Comparison of ENCODE assay signal across 8 cellular contexts in genomic region chr9:128724744-128725211, GRCh38. TPM values are rescaled to one million over a fixed set of nuclear protein-coding genes. Genes with fewer than 3 reads are reported as not detected.
DNase-seq lines count a peak whose midpoint lies in the region; ATAC-seq and TF ChIP-seq lines count a peak whose summit lies in the region.

No MANE protein-coding gene starts in this region.

- peak; percentile 5 for ATAC-seq in HG03097 (IDR thresholded peaks at IDR 0.05; ENCODE audit: low FRiP score, unreplicated experiment)
- ATAC-seq in naive thymus-derived CD4-positive, alpha-beta T cell, result no peak
- no peak for ATAC-seq in HG03196 (IDR thresholded peaks at IDR 0.05; ENCODE audit: unreplicated experiment)

- peak overlapping the region; percentile 85 to 97 (median 94) for H3K4me3 Mint-ChIP-seq in naive thymus-derived CD4-positive, alpha-beta T cell

- peaks cover 29 to 49% (median 39%) of the 10 kb centered on the region in 7 donors for H3K4me1 Mint-ChIP-seq in naive thymus-derived CD4-positive, alpha-beta T cell

- H3K4me1 ChIP-seq in ES-I3 (ENCODE audit: insufficient read depth, low read length) (no peaks in the 10 kb centered on the region; the same call in 1 of the 2 replicates), NT2/D1 (ENCODE audit: insufficient read depth, insufficient read length) (peaks cover 12% of the 10 kb centered on the region), transverse colon (peaks cover 0 to 17% (median 14%) of the 10 kb centered on the region in 4 donors)
- peaks cover 13 to 29% of the 10 kb centered on the region in 2 donors for H3K4me1 ChIP-seq in naive thymus-derived CD4-positive, alpha-beta T cell (ENCODE audit: control insufficient read depth in 2 of 2, insufficient read depth in 2 of 2, low read length in 2 of 2)

- WGBS in transverse colon (ENCODE audit: low coverage in 1 of 2), 2 donors, result 20 to 25% methylated on average over 3 to 10 of the region's 10 CpGs

- peak in 2 of 5 experiments; percentile 36 to 49 for TF ChIP-seq CTCF in transverse colon (IDR thresholded peaks at IDR 0.05)

- H3K27me3 ChIP-seq in NT2/D1 (ENCODE audit: insufficient read depth, insufficient read length), result no peaks in the 10 kb centered on the region
- H3K27me3 ChIP-seq in naive thymus-derived CD4-positive, alpha-beta T cell (ENCODE audit: control insufficient read depth in 2 of 2, insufficient read depth in 2 of 2, low read length in 2 of 2), result no peaks in the 10 kb centered on the region
- no peaks in the 10 kb centered on the region for H3K27me3 ChIP-seq in transverse colon

- TF ChIP-seq POLR2A in transverse colon (IDR thresholded peaks at IDR 0.05), result peak; percentile 49

- in situ Hi-C loops in transverse colon (cut with MboI; ENCODE audit: low pct_ligation_motif_present in 1 of 4, low pct_unique_long_range_greater_than_20kb in 1 of 4, low sequenced_read_pairs in 3 of 4), result no loop called here

- H3K9ac ChIP-seq in ES-I3 (ENCODE audit: low read depth, low read length), result peak overlapping the region; percentile 40; the same call in 1 of the 2 replicates
- peak overlapping the region; percentile 67 for H3K9ac ChIP-seq in NT2/D1 (ENCODE audit: insufficient read length, low read depth)

- peaks cover 0 to 1% (median 0%) of the 10 kb centered on the region in 11 donors for H3K9me3 Mint-ChIP-seq in naive thymus-derived CD4-positive, alpha-beta T cell

- H3K27ac ChIP-seq in naive thymus-derived CD4-positive, alpha-beta T cell (ENCODE audit: low read depth, low read length), result peak overlapping the region; percentile 63
- H3K27ac ChIP-seq in transverse colon, result peak overlapping the region; percentile 73 to 88 (median 88)

- intact Hi-C loops in naive thymus-derived CD4-positive, alpha-beta T cell (cut with micrococcal nuclease), result loop anchor here (1.0 to 2.0 kb wide), 13 partner anchors 22 to 474 kb away; partner anchors contain the start of genes LRRC8A (in 2 of the 2), PKN3 (in 2 of the 2), SET (in 2 of the 2) and TBC1D13 (in 2 of the 2)
- intact Hi-C loops in transverse colon (cut with DNase I; ENCODE audit: low total_unique reads), result no loop called here

- POLR2A ChIA-PET in naive thymus-derived CD4-positive, alpha-beta T cell (lab: Charles Lee), result interaction anchor here (0.5 to 3.1 kb wide), 21 partner anchors 8 to 449 kb away, joined by 3 to 17 read pairs (median 4); partner anchors contain the start of genes ENDOG, GOLGA2, KYAT1 and LRRC8A

- H3K36me3 ChIP-seq in ES-I3 (ENCODE audit: insufficient read depth, low read length) (no peaks in the 10 kb centered on the region; the same call in 1 of the 2 replicates), NT2/D1 (ENCODE audit: insufficient read depth, insufficient read length, low read length) (peaks cover 31% of the 10 kb centered on the region), transverse colon (no peaks in the 10 kb centered on the region)
- H3K36me3 ChIP-seq in naive thymus-derived CD4-positive, alpha-beta T cell (ENCODE audit: control insufficient read depth in 2 of 3, insufficient read depth in 3 of 3, low read length in 3 of 3), result peaks cover 0 to 27% (median 0%) of the 10 kb centered on the region in 3 experiments

- H3K27ac Mint-ChIP-seq in naive thymus-derived CD4-positive, alpha-beta T cell, result peak overlapping the region in 8 of 9 donors; percentile 80 to 96 (median 92)

- H3K36me3 Mint-ChIP-seq in naive thymus-derived CD4-positive, alpha-beta T cell, result peaks cover 0 to 4% (median 0%) of the 10 kb centered on the region in 5 donors

- CTCF ChIA-PET in naive thymus-derived CD4-positive, alpha-beta T cell (lab: Charles Lee), result no interaction called here

- H3K4me3 ChIP-seq in NT2/D1 (ENCODE audit: insufficient read length, low read depth) (peak overlapping the region; percentile 65), transverse colon (peak overlapping the region; percentile 64 to 90 (median 73))
- H3K4me3 ChIP-seq in naive thymus-derived CD4-positive, alpha-beta T cell (ENCODE audit: low read length), result peak overlapping the region; percentile 94

- H3K27me3 Mint-ChIP-seq in naive thymus-derived CD4-positive, alpha-beta T cell, result no peaks in the 10 kb centered on the region

- DNase-seq in NT2/D1 (ENCODE audit: low read depth, low spot score) (peak; percentile 55), fibroblast of the conjunctiva (ENCODE audit: low read depth) (peak; percentile 40), transverse colon (peak; percentile 83)
- DNase-seq in activated effector memory CD4-positive, alpha-beta T cell treated with Interleukin-2 at 50 U/mL for 16 hours, result peak; percentile 27
- peak in 3 of 9 donors; percentile 14 to 53 (median 24) for DNase-seq in naive thymus-derived CD4-positive, alpha-beta T cell

- H3K9me3 ChIP-seq in ES-I3 (ENCODE audit: control insufficient read depth, insufficient read depth, low read length) (no peaks in the 10 kb centered on the region), NT2/D1 (ENCODE audit: insufficient read depth, low read length) (no peaks in the 10 kb centered on the region), transverse colon (no peaks in the 10 kb centered on the region)
- H3K9me3 ChIP-seq in naive thymus-derived CD4-positive, alpha-beta T cell (ENCODE audit: control insufficient read depth in 2 of 3, low read length in 3 of 3), result no peaks in the 10 kb centered on the region

- TF ChIP-seq EP300 in transverse colon (IDR thresholded peaks at IDR 0.05; ENCODE audit: low read depth), result no peak

RNA-seq across cellular contexts. Expression of gene ZDHHC12, which starts 0.9 kb away (rescaled TPM):
- 10 to 100 TPM; 21.2 to 70.3 (median 25.7) TPM for total RNA-seq in naive thymus-derived CD4-positive, alpha-beta T cell
- polyA plus RNA-seq in naive thymus-derived CD4-positive, alpha-beta T cell, result 10 to 100 TPM; 63.2 to 74.2 TPM
- 100 to 1,000 TPM in 2 of 4 donors, 10 to 100 TPM in 2; 35.6 to 190 (median 123) TPM for total RNA-seq in transverse colon

RNA-seq across cellular contexts. Expression of gene PKN3, which starts 22.5 kb away (rescaled TPM):
- 10 to 100 TPM in 1 of 5 experiments, 1 to 10 TPM in 4; 1.1 to 11.7 (median 1.6) TPM for total RNA-seq in naive thymus-derived CD4-positive, alpha-beta T cell
- 1 to 10 TPM in 1 of 2 donors, under 1 TPM in 1; 0.93 to 1.1 TPM for polyA plus RNA-seq in naive thymus-derived CD4-positive, alpha-beta T cell
- 10 to 100 TPM in 1 of 4 donors, 1 to 10 TPM in 3; 1.9 to 20.1 (median 5.8) TPM for total RNA-seq in transverse colon

RNA-seq across cellular contexts. Expression of gene SET, which starts 35.8 kb away (rescaled TPM):
- 100 to 1,000 TPM; 222 to 488 (median 270) TPM for total RNA-seq in naive thymus-derived CD4-positive, alpha-beta T cell
- polyA plus RNA-seq in naive thymus-derived CD4-positive, alpha-beta T cell, result 100 to 1,000 TPM; 133 to 200 TPM
- 100 to 1,000 TPM in 1 of 4 donors, 10 to 100 TPM in 3; 29.2 to 153 (median 64.4) TPM for total RNA-seq in transverse colon

RNA-seq across cellular contexts. Expression of gene ZER1, which starts 46.9 kb away (rescaled TPM):
- total RNA-seq in naive thymus-derived CD4-positive, alpha-beta T cell, result 10 to 100 TPM; 22.7 to 51.2 (median 34.7) TPM
- polyA plus RNA-seq in naive thymus-derived CD4-positive, alpha-beta T cell, result 10 to 100 TPM; 37.6 to 57.7 TPM
- 100 to 1,000 TPM in 1 of 4 donors, 10 to 100 TPM in 3; 57.5 to 116 (median 73.8) TPM for total RNA-seq in transverse colon
